ENCODE assay signal across 12 cellular contexts in genomic region chr18:11989966-11990380, GRCh38. TPM values are rescaled to one million over a fixed set of nuclear protein-coding genes. Genes with fewer than 3 reads are reported as not detected.
DNase-seq lines count a peak whose midpoint lies in the region; ATAC-seq and TF ChIP-seq lines count a peak whose summit lies in the region.
"Had no signal": no experiment of that assay in that cellular context is flagged by ENCODE, and none has a peak within 500 bp of the region (broad histone marks: within the 10 kb centered on the region; RNA-seq: fewer than 3 reads in every experiment).

No MANE protein-coding gene starts in this region.

- TF ChIP-seq CTCF in Panc1 (IDR thresholded peaks at IDR 0.05) (no peak), GM13977 (IDR thresholded peaks at IDR 0.05; ENCODE audit: extremely low read depth, insufficient read depth, missing control alignments) (no peak)

- intact Hi-C loops in Panc1 (cut with micrococcal nuclease; ENCODE audit: unreplicated experiment), result no loop called here
- intact Hi-C loops in left colon (cut with DNase I, micrococcal nuclease), result loop anchor here in 1 of 2 donors (10.0 kb wide), 1 partner anchor 55 kb away; no protein-coding TSS in a partner anchor

- no peaks in the 10 kb centered on the region for H3K9me3 ChIP-seq in Panc1 (ENCODE audit: control insufficient read depth, insufficient read depth, low read depth, low read length)
- H3K9me3 ChIP-seq: suprapubic skin had no signal

- H3K36me3 ChIP-seq in H7 (replicated peaks; ENCODE audit: control insufficient read depth, insufficient read depth, low read length) (no peaks in the 10 kb centered on the region; the same call in 1 of the 2 replicates), Panc1 (ENCODE audit: control insufficient read depth, insufficient read depth, low read length) (no peaks in the 10 kb centered on the region)
- H3K36me3 ChIP-seq: suprapubic skin had no signal

- DNase-seq in H7 (peak; percentile 83), Panc1 (ENCODE audit: low read depth, low spot score) (no peak), left colon (peak in 1 of 2 donors; percentile 44), retina (peak; percentile 31), putamen (ENCODE audit: low spot score) (no peak), DMS 273 treated with DMSO at 0.1 percent for 48 hours (lab: John Stamatoyannopoulos, UW) (no peak), NCI-H2081 (lab: John Stamatoyannopoulos, UW) (no peak), GM13977 (ENCODE audit: low spot score) (no peak)
- DNase-seq: activated CD4-positive, alpha-beta T cell treated with anti-CD3 and anti-CD28 coated beads, Interleukin-2, amount 10 ng/mL, durations not matched to agents 7 days and 5 days; IMR-90; NCI-H1930 had no signal

- H3K27ac ChIP-seq in Panc1 (ENCODE audit: low read length), result no peak overlapping the region
- H3K27ac ChIP-seq: suprapubic skin had no signal

- POLR2A ChIA-PET in Panc1 (lab: Charles Lee), result no interaction called here

- no peak overlapping the region for H3K4me3 ChIP-seq in H7 (ENCODE audit: insufficient read depth, low read depth, low read length)
- no peak overlapping the region for H3K4me3 ChIP-seq in Panc1 (ENCODE audit: low read depth in 2 of 2, low read length in 2 of 2)
- H3K4me3 ChIP-seq: suprapubic skin had no signal

- H3K27me3 ChIP-seq in H7 (ENCODE audit: control insufficient read depth, insufficient read depth, low read length) (no peaks in the 10 kb centered on the region), Panc1 (ENCODE audit: control insufficient read depth, insufficient read depth, low read length) (no peaks in the 10 kb centered on the region)
- H3K27me3 ChIP-seq: suprapubic skin had no signal

- CTCF ChIA-PET in Panc1 (lab: Charles Lee), result no interaction called here

- no TSS peak for BruUV-seq in Panc1 (replicated peaks; lab: Mats Ljungman, UMichigan)

- H3K4me1 ChIP-seq in Panc1 (ENCODE audit: control insufficient read depth, insufficient read depth, low read length), result peaks cover 5% of the 10 kb centered on the region; the same call in 1 of the 2 replicates

- in situ Hi-C loops in Panc1 (cut with HindIII; ENCODE audit: low pct_unique_long_range_greater_than_20kb, low sequenced_read_pairs) (no loop called here), GM13977 (cut with MboI; ENCODE audit: low pct_unique_long_range_greater_than_20kb, low sequenced_read_pairs, unreplicated experiment) (no loop called here)

- ATAC-seq in Panc1, result peak; percentile 38; the same call in 1 of the 2 replicates
- peak; percentile 47 for ATAC-seq in left colon

RNA-seq across cellular contexts. Expression of gene IMPA2, which starts 8.7 kb away (rescaled TPM):
- 161 and 210 TPM in 2 replicates for total RNA-seq in H7 (2014; rRNA removed; shearing (Covaris generic))
- total RNA-seq in Panc1 (2021; ENCODE audit: unreplicated experiment) (37.6 TPM), left colon (100 to 1,000 TPM; 114 to 135 TPM)
- 41.5 TPM for polyA plus RNA-seq in Panc1 (2012; ENCODE audit: insufficient read length)

Comparison
In these comparisons a context has a peak if more than half of its experiments do, and no peak if none do; other contexts are left out.
1. DNase-seq: peak in H7 (single experiment) and retina (single experiment); none in Panc1 (single experiment), putamen (single experiment), DMS 273 treated with DMSO at 0.1 percent for 48 hours (single experiment), NCI-H2081 (0 of 2) and GM13977 (single experiment).